Comparison of ENCODE assay signal across 25 cellular contexts in the genomic region with DNA sequence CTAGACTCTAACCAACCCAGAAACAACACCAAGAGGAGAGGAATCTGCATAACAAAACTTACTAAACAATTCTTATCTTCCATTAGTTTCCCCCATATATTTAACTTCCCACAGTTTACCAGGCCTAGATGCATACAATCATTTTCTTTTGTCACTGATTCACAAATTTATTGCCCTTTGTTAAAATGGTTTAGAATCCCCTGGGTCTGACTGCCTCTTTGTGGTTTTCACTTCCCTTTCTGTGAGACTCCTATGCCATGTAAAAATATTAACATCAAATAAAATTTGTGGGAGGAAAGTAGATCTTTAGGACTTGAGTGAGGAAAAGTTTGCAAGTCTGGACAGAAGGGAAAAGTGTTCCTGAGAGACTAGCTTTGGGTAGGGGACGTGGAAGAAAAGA.
DNase-seq lines count a peak whose midpoint lies in the region; FAIRE-seq and TF ChIP-seq lines count a peak whose summit lies in the region.
"Had no signal": no experiment of that assay in that cellular context is flagged by ENCODE, and none has a peak within 500 bp of the region (broad histone marks: within the 10 kb centered on the region; RNA-seq: fewer than 3 reads in every experiment).

No MANE protein-coding gene starts in this region.

- H2AFZ ChIP-seq in H9 (ENCODE audit: low read length) (no peak overlapping the region), astrocyte (ENCODE audit: low read depth, low read length) (no peak overlapping the region)
- H2AFZ ChIP-seq: GM23248, PC-9 had no signal

- no peaks in the 10 kb centered on the region for H3K36me3 ChIP-seq in astrocyte (ENCODE audit: insufficient read depth, low read length)
- H3K36me3 ChIP-seq: HAP-1 had no signal

- DNase-seq in H9 (no peak), NB4 (ENCODE audit: low read depth) (peak; percentile 28), astrocyte (ENCODE audit: low read depth) (no peak), NCI-H2196 treated with DMSO at 0.1 percent for 48 hours (lab: John Stamatoyannopoulos, UW; ENCODE audit: unreplicated experiment) (no peak), GM19240 (ENCODE audit: insufficient read length, low spot score) (no peak), NCI-H82 treated with DMSO at 0.1 percent for 48 hours (lab: John Stamatoyannopoulos, UW; ENCODE audit: unreplicated experiment) (no peak)
- DNase-seq in stimulated activated CD4-positive, alpha-beta T cell treated with anti-CD3 and anti-CD28 coated beads, Interleukin-4, amount 100 ng/mL, for 24 hours: no peak
- DNase-seq: Calu3; CD8-positive, alpha-beta T cell; DMS153; GM23248; IMR-90; NCI-H1092 treated with DMSO at 0.1 percent for 48 hours; NCI-H1436 treated with DMSO at 0.1 percent for 48 hours; NCI-H2029; NCI-H345; NCI-H524; NCI-H774; PC-9; RPMI8226; SHP77 had no signal

- H3K4me3 Mint-ChIP-seq in H9: no peak overlapping the region
- H3K4me3 Mint-ChIP-seq in astrocyte (ENCODE audit: unreplicated experiment): no peak overlapping the region
- H3K4me3 Mint-ChIP-seq: CD8-positive, alpha-beta T cell; T-helper 1 cell treated with Interleukin-12 subunit alpha and Interleukin-12 subunit beta and Interleukin-4 antibody, amounts not matched to agents 30 μg/mL and 1 μg/mL, for 36 hours had no signal

- no peak overlapping the region for H3K4me3 ChIP-seq in NB4 (ENCODE audit: low read depth, low read length)
- no peak overlapping the region for H3K4me3 ChIP-seq in astrocyte (ENCODE audit: insufficient read depth, low read depth, low read length)
- H3K4me3 ChIP-seq: GM23248, HAP-1, PC-9 had no signal

- no peaks in the 10 kb centered on the region for H3K27me3 ChIP-seq in H9 (ENCODE audit: insufficient read depth, low read length)
- H3K27me3 ChIP-seq in astrocyte (ENCODE audit: insufficient read depth, low read length): no peaks in the 10 kb centered on the region

- H3K27me3 Mint-ChIP-seq in H9 (ENCODE audit: low read depth) (peaks cover 4% of the 10 kb centered on the region), astrocyte (ENCODE audit: low read depth, unreplicated experiment) (no peaks in the 10 kb centered on the region)

- no peaks in the 10 kb centered on the region for H3K23me2 ChIP-seq in H9 (ENCODE audit: insufficient read length, low read depth, low read length, poor library complexity, severe bottlenecking)

- no peak overlapping the region for H2BK5ac ChIP-seq in H9 (ENCODE audit: insufficient read length, low read length)

- H2BK15ac ChIP-seq in H9 (ENCODE audit: low read depth, low read length): no peak overlapping the region

- H4K5ac ChIP-seq in H9 (ENCODE audit: insufficient read length, low read depth, low read length): no peak overlapping the region

- H3K18ac ChIP-seq in H9 (ENCODE audit: insufficient read length, low read depth, low read length): no peak overlapping the region

- H2BK120ac ChIP-seq in H9 (ENCODE audit: low read depth, low read length, poor library complexity, severe bottlenecking): no peak overlapping the region

- H3K56ac ChIP-seq in H9 (ENCODE audit: insufficient read length, low read depth, low read length): no peak overlapping the region

- no peak overlapping the region for H3K9ac ChIP-seq in H9 (ENCODE audit: extremely low read depth, insufficient read length, low read length)
- no peak overlapping the region for H3K9ac ChIP-seq in astrocyte (ENCODE audit: low read length)
- H3K9ac ChIP-seq: GM23248 had no signal

- H4K91ac ChIP-seq in H9 (ENCODE audit: insufficient read length, low read depth, low read length): no peak overlapping the region

- no peak overlapping the region for H4K8ac ChIP-seq in H9 (replicated peaks; ENCODE audit: insufficient read length, low read depth, low read length)

- H3K36me3 Mint-ChIP-seq in H9 (ENCODE audit: insufficient read depth in 1 of 3, low read depth in 3 of 3): peaks cover 3 to 30% (median 6%) of the 10 kb centered on the region in 3 experiments; a peak in 6 of 7 replicates
- no peaks in the 10 kb centered on the region for H3K36me3 Mint-ChIP-seq in astrocyte (ENCODE audit: low read depth, unreplicated experiment)
- H3K36me3 Mint-ChIP-seq: CD8-positive, alpha-beta T cell had no signal

- H3K79me2 ChIP-seq in H9 (ENCODE audit: insufficient read depth, low read length): no peaks in the 10 kb centered on the region
- H3K79me2 ChIP-seq in astrocyte (ENCODE audit: insufficient read depth, low read length): no peaks in the 10 kb centered on the region

- no peak overlapping the region for H3K14ac ChIP-seq in H9 (ENCODE audit: insufficient read depth, low read length)

- no peak for TF ChIP-seq POLR2A in NB4 (IDR thresholded peaks at IDR 0.05; ENCODE audit: extremely low read depth, insufficient read length)

- H3K9me3 Mint-ChIP-seq in H9 (peaks cover 15 to 61% of the 10 kb centered on the region in 2 experiments), astrocyte (ENCODE audit: unreplicated experiment) (peaks cover 3% of the 10 kb centered on the region)
- H3K9me3 Mint-ChIP-seq: CD8-positive, alpha-beta T cell; T-helper 1 cell treated with Interleukin-12 subunit alpha and Interleukin-12 subunit beta and Interleukin-4 antibody, amounts not matched to agents 30 μg/mL and 1 μg/mL, for 36 hours had no signal

- H3K4me2 ChIP-seq in H9 (ENCODE audit: insufficient read depth, insufficient read length, low read length): no peak overlapping the region
- no peak overlapping the region for H3K4me2 ChIP-seq in astrocyte (ENCODE audit: low read length)
- H3K4me2 ChIP-seq: PC-9 had no signal

- peak; percentile 23 for FAIRE-seq in astrocyte (lab: Jason Lieb, UNC)
- FAIRE-seq: GM12892, GM18507 had no signal

- no peak overlapping the region for H3K23ac ChIP-seq in H9 (ENCODE audit: insufficient read length, low read depth, low read length)

- no peak overlapping the region for H3K27ac ChIP-seq in H9 (ENCODE audit: insufficient read length, low read depth, low read length)
- no peak overlapping the region for H3K27ac ChIP-seq in astrocyte (ENCODE audit: low read depth, low read length)
- H3K27ac ChIP-seq: GM23248, PC-9 had no signal

- H3K4me1 Mint-ChIP-seq in H9 (peaks cover 50 to 58% of the 10 kb centered on the region in 2 experiments), astrocyte (ENCODE audit: low read depth, unreplicated experiment) (peaks cover 8% of the 10 kb centered on the region)

- peaks cover 21% of the 10 kb centered on the region for H3K9me3 ChIP-seq in H9 (ENCODE audit: control insufficient read depth, low read depth, low read length)
- no peaks in the 10 kb centered on the region for H3K9me3 ChIP-seq in astrocyte (ENCODE audit: insufficient read depth, low read depth, low read length)
- H3K9me3 ChIP-seq: HAP-1 had no signal

- no peaks in the 10 kb centered on the region; the same call in 1 of the 2 replicates for H3K4me1 ChIP-seq in H9 (ENCODE audit: insufficient read depth, low read length)
- H3K4me1 ChIP-seq in astrocyte (ENCODE audit: insufficient read depth, low read length): no peaks in the 10 kb centered on the region

- H2AK5ac ChIP-seq in H9 (ENCODE audit: insufficient read length, low read length): no peak overlapping the region

- H4K20me1 ChIP-seq in H9 (ENCODE audit: control insufficient read depth, insufficient read depth, insufficient read length) (no peaks in the 10 kb centered on the region), astrocyte (ENCODE audit: insufficient read depth, low read length) (no peaks in the 10 kb centered on the region)

- WGBS in H9 (ENCODE audit: extremely low coverage, insufficient read length, low lambda C conversion rate): no CpG with 5 or more reads among the region's 1 CpG

- no peak overlapping the region for H2BK20ac ChIP-seq in H9 (ENCODE audit: low read depth, low read length, poor library complexity, severe bottlenecking)

- no peak overlapping the region for H3T11ph ChIP-seq in H9 (ENCODE audit: low read length)

- no peak overlapping the region for H2BK12ac ChIP-seq in H9 (ENCODE audit: insufficient read length, low read depth, low read length)

- H3K27ac Mint-ChIP-seq in H9 (peak overlapping the region in 2 of 3 experiments; percentile 20 to 88; a peak in 3 of 7 replicates), astrocyte (ENCODE audit: unreplicated experiment) (no peak overlapping the region)
- H3K27ac Mint-ChIP-seq: CD8-positive, alpha-beta T cell; T-helper 1 cell treated with Interleukin-12 subunit alpha and Interleukin-12 subunit beta and Interleukin-4 antibody, amounts not matched to agents 30 μg/mL and 1 μg/mL, for 36 hours had no signal

- no peaks in the 10 kb centered on the region for H3K79me1 ChIP-seq in H9 (ENCODE audit: insufficient read depth, low read depth, low read length, poor library complexity, severe bottlenecking)

- no peak overlapping the region for H3K4ac ChIP-seq in H9 (ENCODE audit: low read depth, low read length)

- TF ChIP-seq CTCF in H9 (conservative IDR thresholded peaks at IDR 0.05): no peak
- TF ChIP-seq CTCF in NB4 (IDR thresholded peaks at IDR 0.05; ENCODE audit: low read depth, low read length): no peak
- no peak for TF ChIP-seq CTCF in astrocyte (IDR thresholded peaks at IDR 0.05; ENCODE audit: insufficient read depth, low read depth, low read length)
